ENCODE assay signal across 8 cellular contexts in genomic region chr10:61899997-61900828, GRCh38. TPM values are rescaled to one million over a fixed set of nuclear protein-coding genes. Genes with fewer than 3 reads are reported as not detected.
A peak's percentile ranks its signal among the peaks of the same experiment; 100 is the strongest.
DNase-seq lines count a peak whose midpoint lies in the region; ATAC-seq, FAIRE-seq and TF ChIP-seq lines count a peak whose summit lies in the region.

No MANE protein-coding gene starts in this region.

- ATAC-seq in GM19324 (IDR thresholded peaks at IDR 0.05; ENCODE audit: low FRiP score, unreplicated experiment), result peak; percentile 39
- ATAC-seq in HG03342 (IDR thresholded peaks at IDR 0.05; ENCODE audit: unreplicated experiment), result peak; percentile 44
- ATAC-seq in activated CD8-positive, alpha-beta T cell treated with anti-CD3 and anti-CD28 coated beads, Interleukin-2, amount 10 ng/mL, durations not matched to agents 7 days and 5 days, result peak; percentile 20

- H3K36me3 ChIP-seq in endothelial cell of umbilical vein (ENCODE audit: control insufficient read depth in 2 of 2, extremely low read depth in 1 of 2, insufficient read depth in 2 of 2, low read length in 2 of 2), result no peaks in the 10 kb centered on the region

- peaks cover 7% of the 10 kb centered on the region for H3K36me3 Mint-ChIP-seq in activated CD8-positive, alpha-beta T cell treated with anti-CD3 and anti-CD28 coated beads, Interleukin-2, amount 10 ng/mL, durations not matched to agents 7 days and 5 days (ENCODE audit: low read depth)

- peak overlapping the region; percentile 94 for H3K4me3 Mint-ChIP-seq in activated CD8-positive, alpha-beta T cell treated with anti-CD3 and anti-CD28 coated beads, Interleukin-2, amount 10 ng/mL, durations not matched to agents 7 days and 5 days

- H3K27me3 Mint-ChIP-seq in activated CD8-positive, alpha-beta T cell treated with anti-CD3 and anti-CD28 coated beads, Interleukin-2, amount 10 ng/mL, durations not matched to agents 7 days and 5 days (ENCODE audit: low read depth), result no peaks in the 10 kb centered on the region

- no peak for TF ChIP-seq CTCF in endothelial cell of umbilical vein (IDR thresholded peaks at IDR 0.05; ENCODE audit: extremely low read depth in 1 of 2, insufficient read depth in 1 of 2, low read depth in 1 of 2, low read length in 2 of 2)

- dilution Hi-C loops in endothelial cell of umbilical vein (cut with MboI; ENCODE audit: extremely low pct_ligation_motif_present, low sequenced_read_pairs), result no loop called here

- peak overlapping the region; percentile 97 for H3K27ac Mint-ChIP-seq in activated CD8-positive, alpha-beta T cell treated with anti-CD3 and anti-CD28 coated beads, Interleukin-2, amount 10 ng/mL, durations not matched to agents 7 days and 5 days

- H3K9me3 Mint-ChIP-seq in activated CD8-positive, alpha-beta T cell treated with anti-CD3 and anti-CD28 coated beads, Interleukin-2, amount 10 ng/mL, durations not matched to agents 7 days and 5 days (ENCODE audit: insufficient read depth), result no peaks in the 10 kb centered on the region

- H3K4me1 ChIP-seq in endothelial cell of umbilical vein (ENCODE audit: control insufficient read depth, extremely low read depth, insufficient read depth, low read length), result peaks cover 41% of the 10 kb centered on the region

- H3K27ac ChIP-seq in endothelial cell of umbilical vein (ENCODE audit: insufficient read depth, low read depth, low read length), result peak overlapping the region; percentile 94

- POLR2A ChIA-PET in activated CD8-positive, alpha-beta T cell treated with anti-CD3 and anti-CD28 coated beads, Interleukin-2, amount 10 ng/mL, durations not matched to agents 7 days and 5 days (lab: Charles Lee), result interaction anchor here (0.6 to 6.1 kb wide), 24 partner anchors 32 to 349 kb away, joined by 3 to 117 read pairs (median 6); no protein-coding TSS in a partner anchor
- POLR2A ChIA-PET in endothelial cell of umbilical vein (lab: Charles Lee), result interaction anchor here (0.7 to 1.5 kb wide), 3 partner anchors 63 to 142 kb away, joined by 3 to 13 read pairs (median 4); no protein-coding TSS in a partner anchor

- H3K9me3 ChIP-seq in endothelial cell of umbilical vein (replicated peaks; ENCODE audit: control insufficient read depth, insufficient read depth, low read length), result no peaks in the 10 kb centered on the region

- DNase-seq in CD1c-positive myeloid dendritic cell (ENCODE audit: extremely low spot score), result peak; percentile 68
- DNase-seq in NCI-H526 (lab: John Stamatoyannopoulos, UW), result peak; percentile 93 to 95
- peak; percentile 75 for DNase-seq in activated CD8-positive, alpha-beta T cell treated with anti-CD3 and anti-CD28 coated beads, Interleukin-2, amount 10 ng/mL, durations not matched to agents 7 days and 5 days
- DNase-seq in endothelial cell of umbilical vein (ENCODE audit: low read depth, low spot score), result peak; percentile 66
- DNase-seq in midbrain (lab: John Stamatoyannopoulos, UW), result peak; percentile 46
- peak; percentile 75 for DNase-seq in superior temporal gyrus (ENCODE audit: extremely low spot score)

- peak overlapping the region; percentile 98 for H3K4me2 ChIP-seq in endothelial cell of umbilical vein (ENCODE audit: insufficient read depth, low read length)

- FAIRE-seq in endothelial cell of umbilical vein (lab: Jason Lieb, UNC), result peak; percentile 88

- peak overlapping the region; percentile 84 for H2AFZ ChIP-seq in endothelial cell of umbilical vein (ENCODE audit: low read depth, low read length)

- no peaks in the 10 kb centered on the region for H4K20me1 ChIP-seq in endothelial cell of umbilical vein (replicated peaks; ENCODE audit: control insufficient read depth, extremely low read depth, insufficient read depth, low read length)

- CTCF ChIA-PET in activated CD8-positive, alpha-beta T cell treated with anti-CD3 and anti-CD28 coated beads, Interleukin-2, amount 10 ng/mL, durations not matched to agents 7 days and 5 days (lab: Charles Lee), result interaction anchor here (0.8 to 6.5 kb wide), 15 partner anchors 34 to 917 kb away, joined by 3 to 57 read pairs (median 5); no protein-coding TSS in a partner anchor
- CTCF ChIA-PET in endothelial cell of umbilical vein (lab: Charles Lee), result interaction anchor here (1.3 to 2.8 kb wide), 14 partner anchors 10 to 345 kb away, joined by 3 to 15 read pairs (median 6); no protein-coding TSS in a partner anchor

- H3K4me1 Mint-ChIP-seq in activated CD8-positive, alpha-beta T cell treated with anti-CD3 and anti-CD28 coated beads, Interleukin-2, amount 10 ng/mL, durations not matched to agents 7 days and 5 days (ENCODE audit: low read depth), result peaks cover 49% of the 10 kb centered on the region

- H3K9ac ChIP-seq in endothelial cell of umbilical vein (replicated peaks; ENCODE audit: extremely low read depth, insufficient read depth, low read length), result peak overlapping the region; percentile 99

- BruUV-seq in endothelial cell of umbilical vein (replicated peaks; lab: Mats Ljungman, UMichigan), result no TSS peak

- TF ChIP-seq POLR2A in endothelial cell of umbilical vein (IDR thresholded peaks at IDR 0.05; ENCODE audit: low read depth, low read length), result no peak

- H3K9me1 ChIP-seq in endothelial cell of umbilical vein (replicated peaks; ENCODE audit: control insufficient read depth, extremely low read depth, insufficient read depth, low read length), result no peaks in the 10 kb centered on the region

- H3K4me3 ChIP-seq in endothelial cell of umbilical vein (replicated peaks in 1 of 3; ENCODE audit: insufficient read depth in 1 of 3, low read depth in 1 of 3, low read length in 3 of 3), result peak overlapping the region; percentile 65 to 97 (median 92)

- no peaks in the 10 kb centered on the region for H3K27me3 ChIP-seq in endothelial cell of umbilical vein (ENCODE audit: control insufficient read depth in 2 of 2, insufficient read depth in 2 of 2, low read length in 2 of 2)

- intact Hi-C loops in endothelial cell of umbilical vein (cut with micrococcal nuclease), result loop anchor here (1.0 to 10.0 kb wide), 8 partner anchors 65 to 938 kb away; partner anchors contain the start of gene ZNF365

- no peaks in the 10 kb centered on the region for H3K79me2 ChIP-seq in endothelial cell of umbilical vein (ENCODE audit: control insufficient read depth, insufficient read depth, low read length)

TF ChIP-seq in endothelial cell of umbilical vein, 7 proteins besides CTCF, POLR2A, EP300 and RAD21:
- TF ChIP-seq POLR2AphosphoS5 (IDR thresholded peaks at IDR 0.05; ENCODE audit: insufficient read depth, low read depth, low read length), result no peak
- TF ChIP-seq GATA2 (IDR thresholded peaks at IDR 0.05; ENCODE audit: insufficient read depth, insufficient read length, low read depth, low read length), result no peak
- TF ChIP-seq MYC (IDR thresholded peaks at IDR 0.05; ENCODE audit: low read depth, low read length), result no peak
- no peak for TF ChIP-seq FOS (IDR thresholded peaks at IDR 0.05; ENCODE audit: borderline replicate concordance, insufficient read depth, low read length)
- TF ChIP-seq JUN (IDR thresholded peaks at IDR 0.05; ENCODE audit: borderline replicate concordance, insufficient read depth, insufficient read length, low read depth), result no peak
- TF ChIP-seq MAX (IDR thresholded peaks at IDR 0.05; ENCODE audit: insufficient read depth, insufficient read length), result no peak
- no peak for TF ChIP-seq EZH2 (IDR thresholded peaks at IDR 0.05; ENCODE audit: borderline replicate concordance, low read depth, low read length, severe bottlenecking)

RNA-seq across cellular contexts. Expression of gene ARID5B, which starts 1.3 kb away (rescaled TPM):
- 10 to 100 TPM; 18.0 to 21.6 TPM for total RNA-seq in activated CD8-positive, alpha-beta T cell treated with anti-CD3 and anti-CD28 coated beads, Interleukin-2, amount 10 ng/mL, durations not matched to agents 7 days and 5 days
- total RNA-seq in endothelial cell of umbilical vein, result 7.0 and 8.9 TPM in 2 replicates
- polyA plus RNA-seq in endothelial cell of umbilical vein, result 5.6 and 6.2 TPM in 2 replicates
- 5.0 TPM in 2 replicates for polyA plus RNA-seq in endothelial cell of umbilical vein (2011; cell fraction: cytosol; rRNA removed)
- 9.5 and 13.1 TPM in 2 replicates for polyA plus RNA-seq in endothelial cell of umbilical vein (2011; cell fraction: nucleus; rRNA removed)
- polyA plus RNA-seq in endothelial cell of umbilical vein (2012), result 2.5 and 4.6 TPM in 2 replicates
- 17.0 and 23.2 TPM in 2 replicates for polyA minus RNA-seq in endothelial cell of umbilical vein
- polyA minus RNA-seq in endothelial cell of umbilical vein (2011; cell fraction: cytosol; rRNA and poly(A)+ RNA removed), result 14.1 TPM
- polyA minus RNA-seq in endothelial cell of umbilical vein (2011; cell fraction: nucleus; rRNA and poly(A)+ RNA removed), result 33.5 and 35.0 TPM in 2 replicates

Comparison
In these comparisons a context has a peak if more than half of its experiments do, and no peak if none do; other contexts are left out.
1. Peak in every context shown above with its lines: DNase-seq, ATAC-seq, H3K4me3 ChIP-seq and H3K27ac ChIP-seq.